ENCODE assay signal across 21 cellular contexts in genomic region chr5:5387192-5387591, GRCh38. TPM values are rescaled to one million over a fixed set of nuclear protein-coding genes. Genes with fewer than 3 reads are reported as not detected.
A peak's percentile ranks its signal among the peaks of the same experiment; 100 is the strongest.
DNase-seq lines count a peak whose midpoint lies in the region; ATAC-seq, FAIRE-seq and TF ChIP-seq lines count a peak whose summit lies in the region.
"Had no signal": no experiment of that assay in that cellular context is flagged by ENCODE, and none has a peak within 500 bp of the region (broad histone marks: within the 10 kb centered on the region; RNA-seq: fewer than 3 reads in every experiment).

No MANE protein-coding gene starts in this region.

- ATAC-seq in K562: no peak
- ATAC-seq in GM18505 (IDR thresholded peaks at IDR 0.05; ENCODE audit: unreplicated experiment): no peak
- ATAC-seq in HG03439 (IDR thresholded peaks at IDR 0.05; ENCODE audit: unreplicated experiment): no peak
- ATAC-seq: GM12878, Panc1, SK-N-SH treated with all-trans-retinoic acid at 6 μM for 48 hours had no signal

- no TSS peak for BruUV-seq in K562 (replicated peaks; lab: Mats Ljungman, UMichigan)

- H3K4me3 ChIP-seq in K562 (no peak overlapping the region), ascending aorta (no peak overlapping the region)
- H3K4me3 ChIP-seq: GM12878 had no signal

- H4K20me1 ChIP-seq in K562 (replicated peaks; ENCODE audit: control insufficient read depth, insufficient read depth, low read length): no peaks in the 10 kb centered on the region

- peaks cover 5% of the 10 kb centered on the region for H3K36me3 Mint-ChIP-seq in mesothelial cell of epicardium

- H3K79me2 ChIP-seq in K562 (ENCODE audit: control insufficient read depth, insufficient read depth, low read length): no peaks in the 10 kb centered on the region

- H3K27ac Mint-ChIP-seq in mesothelial cell of epicardium: peak overlapping the region; percentile 80

- no peaks in the 10 kb centered on the region for H3K27me3 Mint-ChIP-seq in mesothelial cell of epicardium (ENCODE audit: low read depth)

- 0% methylated on average over 2 of the region's 2 CpGs for WGBS in K562 (ENCODE audit: insufficient coverage, low coverage, missing lambda C conversion rate)

- CTCF ChIA-PET in K562 (lab: Yijun Ruan, JAX; ENCODE audit: low intra/inter-chr PET ratio): no interaction called here

- H3K4me1 Mint-ChIP-seq in mesothelial cell of epicardium: peaks cover 37% of the 10 kb centered on the region

- H3K27me3 ChIP-seq in K562 (ENCODE audit: control insufficient read depth in 2 of 2, insufficient read depth in 2 of 2, low read length in 2 of 2) (peaks cover 13% of the 10 kb centered on the region in 2 experiments; a peak in 3 of 5 replicates), ascending aorta (no peaks in the 10 kb centered on the region)

- TF ChIP-seq CTCF in K562 (IDR thresholded peaks at IDR 0.05 in 2 of 3, conservative IDR thresholded peaks at IDR 0.05 in 1 of 3; ENCODE audit: insufficient read depth in 2 of 3, low read depth in 1 of 3, low read length in 3 of 3) (no peak), mesothelial cell of epicardium (IDR thresholded peaks at IDR 0.05; ENCODE audit: unreplicated experiment) (no peak), ascending aorta (IDR thresholded peaks at IDR 0.05) (no peak)

- H3K9me3 ChIP-seq in K562 (replicated peaks; ENCODE audit: control insufficient read depth, insufficient read depth, low read depth, low read length) (no peaks in the 10 kb centered on the region), ascending aorta (no peaks in the 10 kb centered on the region)

- TF ChIP-seq RAD21 in K562 (CRISPR knock-in tag; conservative IDR thresholded peaks at IDR 0.05 in 1 of 2, IDR thresholded peaks at IDR 0.05 in 1 of 2): no peak

- intact Hi-C loops in K562 (cut with micrococcal nuclease): no loop called here
- intact Hi-C loops in ascending aorta (cut with DNase I): no loop called here

- H3K9me1 ChIP-seq in K562 (ENCODE audit: control insufficient read depth, insufficient read depth, low read length): no peaks in the 10 kb centered on the region

- H3K4me3 Mint-ChIP-seq in mesothelial cell of epicardium: no peak overlapping the region

- no peak overlapping the region for H3K9ac ChIP-seq in K562 (ENCODE audit: insufficient read depth in 1 of 2, low read depth in 2 of 2, low read length in 2 of 2)

- TF ChIP-seq EP300 in K562 (IDR thresholded peaks at IDR 0.05; ENCODE audit: low read length): no peak

- H3K36me3 ChIP-seq in K562 (ENCODE audit: control insufficient read depth, insufficient read depth, low read length) (no peaks in the 10 kb centered on the region), ascending aorta (no peaks in the 10 kb centered on the region)

- no peak overlapping the region for H2AFZ ChIP-seq in K562 (ENCODE audit: low read depth, low read length)

- POLR2A ChIA-PET in K562 (lab: Yijun Ruan, JAX): no interaction called here

- no peak for TF ChIP-seq POLR2A in K562 (conservative IDR thresholded peaks at IDR 0.05)
- TF ChIP-seq POLR2A in GM18505 (IDR thresholded peaks at IDR 0.05; ENCODE audit: borderline replicate concordance, extremely low read depth, insufficient read depth, insufficient read length): no peak

- H3K9me3 Mint-ChIP-seq in mesothelial cell of epicardium: peaks cover 3% of the 10 kb centered on the region

- H3K4me2 ChIP-seq in K562 (ENCODE audit: insufficient read depth, low read length): no peak overlapping the region

- no peak for FAIRE-seq in K562 (lab: Jason Lieb, UNC)
- FAIRE-seq: GM12878 had no signal

- H3K27ac ChIP-seq in K562 (ENCODE audit: extremely low read depth, low read depth, low read length): no peak overlapping the region
- no peak overlapping the region for H3K27ac ChIP-seq in ascending aorta
- H3K27ac ChIP-seq: 22Rv1, HL-60 had no signal

- in situ Hi-C loops in K562 (cut with MboI): no loop called here

- DNase-seq in A172 (ENCODE audit: low spot score) (peak; percentile 46), NCI-H226 (peak; percentile 98), K562 (ENCODE audit: extremely low read depth in 1 of 4, low spot score in 3 of 4) (no peak), mesothelial cell of epicardium (ENCODE audit: low spot score in 2 of 2, unreplicated experiment in 2 of 2) (no peak), ascending aorta (ENCODE audit: low spot score in 2 of 2) (no peak), T-helper 1 cell (no peak)
- DNase-seq: C1 segment of cervical spinal cord, KG1, NCI-H1092 treated with DMSO at 0.1 percent for 48 hours, NCI-H1694, NCI-H2107, NCI-H446, NCI-H774, SHP77 had no signal

- H3K4me1 ChIP-seq in K562 (replicated peaks in 1 of 2; ENCODE audit: control insufficient read depth in 2 of 2, insufficient read depth in 2 of 2, low read length in 2 of 2) (no peaks in the 10 kb centered on the region), ascending aorta (no peaks in the 10 kb centered on the region)

TF ChIP-seq in K562, 482 proteins besides CTCF, POLR2A, EP300 and RAD21:
- TF ChIP-seq MITF (IDR thresholded peaks at IDR 0.05) (no peak), ZNF239 (CRISPR knock-in tag; IDR thresholded peaks at IDR 0.05) (peak; percentile 93), ATF6 (CRISPR knock-in tag; IDR thresholded peaks at IDR 0.05) (no peak), PURB (CRISPR knock-in tag; IDR thresholded peaks at IDR 0.05; ENCODE audit: low read depth) (no peak), ZNF77 (CRISPR knock-in tag; IDR thresholded peaks at IDR 0.05) (no peak), POLR3G (IDR thresholded peaks at IDR 0.05; ENCODE audit: extremely low read depth, insufficient read length, insufficient replicate concordance) (no peak), RBM25 (IDR thresholded peaks at IDR 0.05; ENCODE audit: low read depth, low read length, severe bottlenecking) (peak; percentile 43), THRA (IDR thresholded peaks at IDR 0.05) (no peak)

RNA-seq across cellular contexts. Expression of gene ICE1, which starts 35.3 kb away (rescaled TPM):
- 28.4 and 29.2 TPM in 2 replicates for total RNA-seq in A172 (2014; rRNA removed; shearing (Covaris generic))
- 19.3 and 80.1 TPM in 2 replicates for total RNA-seq in K562 (2011; cell fraction: chromatin; rRNA removed; ENCODE audit: low replicate concordance)
- total RNA-seq in K562 (2011; cell fraction: nucleolus; rRNA removed): 13.0 and 20.4 TPM in 2 replicates
- 35.6 and 41.7 TPM in 2 replicates for total RNA-seq in K562 (2011; cell fraction: nucleoplasm; rRNA removed)
- total RNA-seq in K562 (2014; rRNA removed) (19.1 and 21.3 TPM in 2 replicates), K562 (2014; rRNA removed; fragmentation: Illumina TruSeq; extraction: Trizol) (40.9 and 44.6 TPM in 2 replicates), K562 (2015; rRNA removed; fragmentation: Illumina TruSeq; extraction: Trizol) (46.1 and 47.4 TPM in 2 replicates), K562 (2021) (31.3 and 33.2 TPM in 2 replicates), mesothelial cell of epicardium (36.7 to 37.9 TPM (median 37.4 TPM) in 3 replicates), ascending aorta (13.5 TPM)
- polyA plus RNA-seq in K562 (2011; rRNA removed) (18.5 and 28.2 TPM in 2 replicates), K562 (2014; fragmentation: Illumina TruSeq; extraction: Trizol) (26.9 and 33.6 TPM in 2 replicates), K562 (2014; fragmentation: Nextera tagmentation; extraction: Ambion mirVana) (1 to 10 TPM; 4.9 to 8.5 TPM), K562 (2014; rRNA removed) (20.8 and 21.3 TPM in 2 replicates)
- 8.7 and 12.1 TPM in 2 replicates for polyA plus RNA-seq in K562 (2011; cell fraction: cytosol; rRNA removed)
- polyA plus RNA-seq in K562 (2011; cell fraction: nucleus; rRNA removed): 25.9 and 29.4 TPM in 2 replicates
- polyA plus RNA-seq in K562 (2012): 12.7 and 17.1 TPM in 2 replicates
- polyA minus RNA-seq in K562 (2011; rRNA and poly(A)+ RNA removed): 75.3 and 75.8 TPM in 2 replicates
- polyA minus RNA-seq in K562 (2011; cell fraction: cytosol; rRNA and poly(A)+ RNA removed): 21.0 and 26.1 TPM in 2 replicates
- 56.4 and 83.1 TPM in 2 replicates for polyA minus RNA-seq in K562 (2011; cell fraction: nucleus; rRNA and poly(A)+ RNA removed)

Comparison
In these comparisons a context has a peak if more than half of its experiments do, and no peak if none do; other contexts are left out.
1. DNase-seq: peak in A172 (single experiment) and NCI-H226 (single experiment); none in K562 (0 of 4), mesothelial cell of epicardium (0 of 2), ascending aorta (0 of 2) and T-helper 1 cell (0 of 5).